ENCODE assay signal across 8 cellular contexts in genomic region chr12:70719672-70720420, GRCh38.
DNase-seq lines count a peak whose midpoint lies in the region; ATAC-seq and TF ChIP-seq lines count a peak whose summit lies in the region.

No MANE protein-coding gene starts in this region.

- H3K27ac Mint-ChIP-seq in T-cell, result no peak overlapping the region

- H3K27ac ChIP-seq in duodenal mucosa (ENCODE audit: low read depth, low read length), result no peak overlapping the region
- H3K27ac ChIP-seq in substantia nigra (ENCODE audit: low read depth, low read length, poor library complexity, severe bottlenecking), result no peak overlapping the region

- TF ChIP-seq CTCF in GM12873 (IDR thresholded peaks at IDR 0.05; ENCODE audit: insufficient read depth, low read depth, low read length, missing control alignments), result peak; percentile 83

- in situ Hi-C loops in KBM-7 (cut with MboI; ENCODE audit: low pct_unique_long_range_greater_than_20kb, low sequenced_read_pairs), result loop anchor here (25.0 kb wide), 1 partner anchor 833 kb away; no protein-coding TSS in a partner anchor

- H3K9me3 ChIP-seq in duodenal mucosa (ENCODE audit: control insufficient read depth in 1 of 2, low read length in 2 of 2), result no peaks in the 10 kb centered on the region

- H3K27me3 Mint-ChIP-seq in T-cell, result peaks cover 14% of the 10 kb centered on the region in 2 donors

- peaks cover 9 to 22% (median 12%) of the 10 kb centered on the region in 3 donors for H3K4me1 Mint-ChIP-seq in T-cell

- no peaks in the 10 kb centered on the region for H3K36me3 Mint-ChIP-seq in T-cell

- no peak overlapping the region for H3K9ac ChIP-seq in duodenal mucosa (ENCODE audit: low read depth in 1 of 2, low read length in 2 of 2)

- no peaks in the 10 kb centered on the region for H3K27me3 ChIP-seq in duodenal mucosa (ENCODE audit: control insufficient read depth in 1 of 2, insufficient read depth in 2 of 2, low read length in 2 of 2)

- no peaks in the 10 kb centered on the region for H3K9me3 Mint-ChIP-seq in T-cell

- CTCF ChIA-PET in T-cell (lab: Charles Lee), result interaction anchor here in 1 of 2 donors (0.7 kb wide), 1 partner anchor 1028 kb away, joined by 3 read pairs; no protein-coding TSS in a partner anchor

- peak overlapping the region; percentile 41 to 42 for H3K4me3 ChIP-seq in duodenal mucosa (ENCODE audit: low read depth in 1 of 2, low read length in 2 of 2)

- H3K4me3 Mint-ChIP-seq in T-cell, result peak overlapping the region; percentile 49 to 62 (median 53)

- POLR2A ChIA-PET in T-cell (lab: Charles Lee), result no interaction called here

- DNase-seq in AG08396 (ENCODE audit: low spot score) (peak; percentile 43), KBM-7 (peak; percentile 51), T-cell (peak in 13 of 34 experiments; percentile 2 to 20 (median 13)), lung microvascular endothelial cell (ENCODE audit: low read depth in 2 of 2) (peak; percentile 73 to 83), substantia nigra (lab: John Stamatoyannopoulos, UW) (peak in 37 of 49 donors; percentile 4 to 55 (median 23))

- no peaks in the 10 kb centered on the region for H3K4me1 ChIP-seq in duodenal mucosa (ENCODE audit: control insufficient read depth in 1 of 2, insufficient read depth in 2 of 2, low read length in 2 of 2)

- no peaks in the 10 kb centered on the region for H3K36me3 ChIP-seq in duodenal mucosa (ENCODE audit: control insufficient read depth in 1 of 2, insufficient read depth in 2 of 2, low read length in 2 of 2)

- ATAC-seq in T-cell (replicated peaks in 1 of 4) (peak; percentile 33 to 57 (median 43)), GM21825 (IDR thresholded peaks at IDR 0.05; ENCODE audit: unreplicated experiment) (no peak)
